21 cellular contexts compared by ENCODE assay signal in the genomic region with DNA sequence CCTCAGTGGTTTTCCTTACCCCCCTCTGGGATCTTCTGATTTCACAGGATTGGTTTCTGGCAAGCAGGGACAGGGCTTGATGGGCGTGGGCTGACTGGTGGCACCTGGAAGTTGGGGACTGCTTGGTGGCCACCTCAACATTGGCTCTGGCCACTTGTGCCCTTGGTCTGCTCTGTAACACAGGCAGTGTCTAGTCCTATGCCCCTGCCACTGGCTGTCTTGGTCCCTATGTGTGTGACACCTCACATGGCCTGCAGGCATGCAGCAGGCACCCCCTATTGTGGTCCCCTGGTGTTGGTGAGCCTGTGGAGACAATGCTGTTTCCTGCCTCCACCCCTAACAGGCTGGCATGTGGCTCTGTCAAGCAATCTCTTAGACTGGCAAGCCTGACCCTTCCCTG.
"Had no signal": no experiment of that assay in that cellular context is flagged by ENCODE, and none has a peak within 500 bp of the region (broad histone marks: within the 10 kb centered on the region; RNA-seq: fewer than 3 reads in every experiment).

No MANE protein-coding gene starts in this region.

- FAIRE-seq: HTR-8/SVneo, RCC 7860 had no signal

- H3K36me3 ChIP-seq: SJSA1 had no signal

- DNase-seq: KBM-7, MV-4-11, NCI-H1048, NCI-H1105, NCI-H1417, NCI-H1436 treated with DMSO at 0.1 percent for 48 hours, NCI-H1694, NCI-H187 treated with DMSO at 0.1 percent for 48 hours, NCI-H2029 treated with DMSO at 0.1 percent for 48 hours, NCI-H2171 treated with DMSO at 0.1 percent for 48 hours, NCI-H524, NCI-H526 treated with DMSO at 0.1 percent for 48 hours, NCI-H774, Right ventricle myocardium superior, RPMI8226, SIG-M5 had no signal

- H3K27ac ChIP-seq: HL-60, SJSA1, SK-N-MC had no signal

- H3K9me3 ChIP-seq: SJSA1 had no signal

- H3K4me1 ChIP-seq: SJSA1 had no signal

- H3K27me3 ChIP-seq: SJSA1 had no signal

- H3K4me3 ChIP-seq: SJSA1, SK-N-MC had no signal
